In genomic region chr1:111619635-111620411, GRCh38 we compare ENCODE assay signal across 8 cellular contexts. TPM values are rescaled to one million over a fixed set of nuclear protein-coding genes. Genes with fewer than 3 reads are reported as not detected.
DNase-seq lines count a peak whose midpoint lies in the region; ATAC-seq and TF ChIP-seq lines count a peak whose summit lies in the region.

Gene RAP1A (plus strand): TSS chr1:111619789. CDS start chr1:111691361, 71,572 bp downstream.

- peak within 1 kb of the TSS; percentile 94 for H3K4me3 Mint-ChIP-seq in MCF 10A (ENCODE audit: unreplicated experiment)

- H3K27me3 ChIP-seq in iPS-15b (ENCODE audit: control insufficient read depth, insufficient read depth, low read length) = no peaks in the 10 kb centered on the region

- BruUV-seq in MCF 10A (replicated peaks; lab: Mats Ljungman, UMichigan) = no TSS peak

- no peaks in the 10 kb centered on the region for H3K9me3 ChIP-seq in iPS-15b (ENCODE audit: control insufficient read depth, insufficient read depth, low read length)

- no peaks in the 10 kb centered on the region for H3K27me3 Mint-ChIP-seq in MCF 10A (ENCODE audit: insufficient read depth, unreplicated experiment)

- no peak for TF ChIP-seq CTCF in VCaP (conservative IDR thresholded peaks at IDR 0.05)
- TF ChIP-seq CTCF in MCF 10A (IDR thresholded peaks at IDR 0.05; ENCODE audit: unreplicated experiment) = no peak

- ATAC-seq in GM18520 (IDR thresholded peaks at IDR 0.05; ENCODE audit: unreplicated experiment) (peak; percentile 29), HG03095 (IDR thresholded peaks at IDR 0.05; ENCODE audit: unreplicated experiment) (peak; percentile 38)

- peak within 1 kb of the TSS; percentile 88 for H3K27ac ChIP-seq in VCaP

- POLR2A ChIA-PET in MCF 10A (lab: Yijun Ruan, JAX) = interaction anchor here (0.6 to 4.1 kb wide), 17 partner anchors 8 to 170 kb away, joined by 3 to 43 read pairs (median 4); partner anchors contain the start of genes ATP5PB, INKA2 and WDR77

- H3K27ac Mint-ChIP-seq in MCF 10A (ENCODE audit: low read depth, unreplicated experiment) = peak within 1 kb of the TSS; percentile 74

- no peaks in the 10 kb centered on the region for H3K9me3 Mint-ChIP-seq in MCF 10A (ENCODE audit: unreplicated experiment)

- H3K4me1 Mint-ChIP-seq in MCF 10A (ENCODE audit: insufficient read depth, unreplicated experiment) = peaks cover 26% of the 10 kb centered on the region

- CTCF ChIA-PET in MCF 10A (lab: Yijun Ruan, JAX) = interaction anchor here (0.6 to 3.8 kb wide), 2 partner anchors 65 to 112 kb away, joined by 4 to 19 read pairs; no protein-coding TSS in a partner anchor

- H3K4me1 ChIP-seq in iPS-15b (ENCODE audit: control insufficient read depth, insufficient read depth, low read length) = peaks cover 4% of the 10 kb centered on the region

- H3K4me3 ChIP-seq in iPS-15b (ENCODE audit: low read depth, low read length) = peak within 1 kb of the TSS; percentile 91
- H3K4me3 ChIP-seq in skeletal muscle cell (ENCODE audit: low read depth, low read length) = peak within 1 kb of the TSS; percentile 70

- intact Hi-C loops in MCF 10A (cut with micrococcal nuclease) = loop anchor here (1.0 to 2.0 kb wide), 3 partner anchors 17 to 112 kb away; no protein-coding TSS in a partner anchor

- DNase-seq in NCI-H2171 treated with DMSO at 0.1 percent for 48 hours (lab: John Stamatoyannopoulos, UW) = peak; percentile 83
- peak; percentile 90 for DNase-seq in MCF 10A (ENCODE audit: unreplicated experiment)
- peak; percentile 65 for DNase-seq in skeletal muscle cell (ENCODE audit: low read depth)
- DNase-seq in OCI-M2 (lab: John Stamatoyannopoulos, UW; ENCODE audit: unreplicated experiment) = no peak

- H3K36me3 ChIP-seq in iPS-15b (ENCODE audit: control insufficient read depth, insufficient read depth, low read length) = no peaks in the 10 kb centered on the region

- H3K9ac ChIP-seq in iPS-15b (ENCODE audit: low read depth, low read length) = peak within 1 kb of the TSS; percentile 73

- H3K36me3 Mint-ChIP-seq in MCF 10A (ENCODE audit: insufficient read depth, unreplicated experiment) = peaks cover 7% of the 10 kb centered on the region

RNA-seq across cellular contexts. Expression of gene RAP1A, which starts in this region (rescaled TPM):
- total RNA-seq in MCF 10A (2022) = 31.5 and 39.3 TPM in 2 replicates
